Comparison of ENCODE assay signal across 21 cellular contexts in the genomic region with DNA sequence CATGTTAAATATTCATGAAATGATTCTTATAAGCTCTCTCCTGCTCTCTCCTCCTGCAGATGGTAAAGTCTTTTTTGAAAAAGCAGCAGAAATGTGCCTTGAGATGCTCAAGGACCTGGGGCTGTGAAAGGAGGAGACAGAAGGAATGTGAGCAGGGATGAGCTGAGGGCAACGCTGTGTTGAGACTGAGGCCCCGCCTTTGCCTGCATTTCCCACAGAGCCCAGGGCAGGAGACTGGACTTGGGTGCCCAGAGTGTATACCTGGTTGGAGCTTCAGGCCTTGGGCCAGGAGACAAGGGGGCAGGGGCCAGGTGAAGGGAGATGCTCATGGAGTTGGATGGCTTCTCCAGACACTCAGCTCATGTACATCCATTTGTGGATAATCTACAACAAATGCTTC.
"Had no signal": no experiment of that assay in that cellular context is flagged by ENCODE, and none has a peak within 500 bp of the region (broad histone marks: within the 10 kb centered on the region; RNA-seq: fewer than 3 reads in every experiment).

No MANE protein-coding gene starts in this region.

- H3K27me3 Mint-ChIP-seq: effector memory CD8-positive, alpha-beta T cell had no signal

- DNase-seq: dermis blood vessel endothelial cell; effector CD4-positive, alpha-beta T cell; effector memory CD8-positive, alpha-beta T cell; endodermal cell; erythroblast; esophagus squamous epithelium; foreskin fibroblast; foreskin melanocyte; gastrocnemius medialis; glutamatergic neuron; heart right ventricle; left cardiac atrium; left lung; left ventricle myocardium superior; lower lobe of right lung; mesenchymal stem cell; mucosa of descending colon had no signal

- H3K27ac Mint-ChIP-seq: endodermal cell, mesothelial cell of epicardium had no signal

- H3K9me3 ChIP-seq: esophagus squamous epithelium, gastrocnemius medialis, heart right ventricle, left lung, lower lobe of right lung, mucosa of descending colon had no signal

- H3K4me1 ChIP-seq: esophagus squamous epithelium, gastrocnemius medialis, heart right ventricle, left lung, lower lobe of right lung had no signal

- H3K27me3 ChIP-seq: dorsolateral prefrontal cortex, esophagus squamous epithelium, gastrocnemius medialis, heart right ventricle, left lung had no signal

- H3K27ac ChIP-seq: coronary artery, epithelial cell of prostate, esophagus squamous epithelium, gastrocnemius medialis, heart right ventricle, left lung, lower lobe of right lung had no signal

- H3K4me3 ChIP-seq: coronary artery, dorsolateral prefrontal cortex, esophagus squamous epithelium, gastrocnemius medialis, heart right ventricle, left lung, lower lobe of right lung, mucosa of descending colon had no signal

- H3K4me3 Mint-ChIP-seq: effector memory CD8-positive, alpha-beta T cell; endodermal cell; mesothelial cell of epicardium had no signal

- H3K9me3 Mint-ChIP-seq: effector memory CD8-positive, alpha-beta T cell; endodermal cell had no signal
